Comparison of ENCODE assay signal across 15 cellular contexts in genomic region chr10:31413325-31413724, GRCh38.
DNase-seq lines count a peak whose midpoint lies in the region; ATAC-seq and TF ChIP-seq lines count a peak whose summit lies in the region.
"Had no signal": no experiment of that assay in that cellular context is flagged by ENCODE, and none has a peak within 500 bp of the region (broad histone marks: within the 10 kb centered on the region; RNA-seq: fewer than 3 reads in every experiment).

No MANE protein-coding gene starts in this region.

- CTCF ChIA-PET in GM10248 (lab: Yijun Ruan, JAX) = interaction anchor here (0.7 to 1.4 kb wide), 3 partner anchors 8 to 726 kb away, joined by 3 to 4 read pairs (median 3); no protein-coding TSS in a partner anchor

- no peak for ATAC-seq in central memory CD8-positive, alpha-beta T cell (replicated peaks; ENCODE audit: extremely low read depth, poor library complexity, severe bottlenecking)
- ATAC-seq in HG02970 (IDR thresholded peaks at IDR 0.05; ENCODE audit: low FRiP score, unreplicated experiment) = no peak

- in situ Hi-C loops in KBM-7 (cut with MboI; ENCODE audit: low pct_unique_long_range_greater_than_20kb, low sequenced_read_pairs) = no loop called here

- DNase-seq in GM10248 (ENCODE audit: extremely low spot score) (peak; percentile 7), KBM-7 (peak; percentile 15), mesothelial cell of epicardium (ENCODE audit: low spot score in 2 of 2, unreplicated experiment in 2 of 2) (no peak), NCI-H82 treated with DMSO at 0.1 percent for 48 hours (lab: John Stamatoyannopoulos, UW; ENCODE audit: unreplicated experiment) (no peak), SHP77 (lab: John Stamatoyannopoulos, UW) (no peak), NCI-H774 (lab: John Stamatoyannopoulos, UW) (no peak)
- no peak for DNase-seq in central memory CD8-positive, alpha-beta T cell (ENCODE audit: low spot score in 2 of 2)
- DNase-seq: activated CD4-positive, alpha-beta T cell treated with anti-CD3 and anti-CD28 coated beads for 4 hours; activated CD8-positive, alpha-beta memory T cell treated with anti-CD3 and anti-CD28 coated beads, Interleukin-2, amount 50 U/mL, for 48 hours; activated naive CD4-positive, alpha-beta T cell; AML-193; hypothalamus; NCI-H1417 treated with DMSO at 0.1 percent for 48 hours had no signal

- H3K4me3 Mint-ChIP-seq in central memory CD8-positive, alpha-beta T cell = no peak overlapping the region
- no peak overlapping the region for H3K4me3 Mint-ChIP-seq in mesothelial cell of epicardium
- H3K4me3 Mint-ChIP-seq: brain had no signal

- TF ChIP-seq CTCF in GM10248 (IDR thresholded peaks at IDR 0.05; ENCODE audit: control extremely low read depth, extremely low read depth, low read depth, missing control alignments) (no peak), mesothelial cell of epicardium (IDR thresholded peaks at IDR 0.05; ENCODE audit: unreplicated experiment) (no peak)

- peak overlapping the region; percentile 56 for H3K27ac Mint-ChIP-seq in central memory CD8-positive, alpha-beta T cell (ENCODE audit: low read depth)
- H3K27ac Mint-ChIP-seq in mesothelial cell of epicardium = peak overlapping the region; percentile 0

- no peaks in the 10 kb centered on the region for H3K27me3 Mint-ChIP-seq in central memory CD8-positive, alpha-beta T cell
- peaks cover 5% of the 10 kb centered on the region for H3K27me3 Mint-ChIP-seq in mesothelial cell of epicardium (ENCODE audit: low read depth)
- H3K27me3 Mint-ChIP-seq: brain had no signal

- POLR2A ChIA-PET in GM10248 (lab: Yijun Ruan, JAX) = no interaction called here

- peaks cover 39% of the 10 kb centered on the region for H3K4me1 Mint-ChIP-seq in central memory CD8-positive, alpha-beta T cell
- H3K4me1 Mint-ChIP-seq in mesothelial cell of epicardium = peaks cover 5% of the 10 kb centered on the region

- H3K36me3 Mint-ChIP-seq in central memory CD8-positive, alpha-beta T cell (ENCODE audit: insufficient read depth) = peaks cover 4% of the 10 kb centered on the region
- H3K36me3 Mint-ChIP-seq in mesothelial cell of epicardium = peaks cover 6% of the 10 kb centered on the region

- no peaks in the 10 kb centered on the region for H3K9me3 Mint-ChIP-seq in central memory CD8-positive, alpha-beta T cell
- H3K9me3 Mint-ChIP-seq in mesothelial cell of epicardium = peaks cover 15% of the 10 kb centered on the region

Comparison
In these comparisons a context has a peak if more than half of its experiments do, and no peak if none do; other contexts are left out.
1. DNase-seq: peak in GM10248 (single experiment) and KBM-7 (single experiment); none in central memory CD8-positive, alpha-beta T cell (0 of 2), mesothelial cell of epicardium (0 of 2), NCI-H82 treated with DMSO at 0.1 percent for 48 hours (single experiment), SHP77 (0 of 2) and NCI-H774 (single experiment).